In the genomic region with DNA sequence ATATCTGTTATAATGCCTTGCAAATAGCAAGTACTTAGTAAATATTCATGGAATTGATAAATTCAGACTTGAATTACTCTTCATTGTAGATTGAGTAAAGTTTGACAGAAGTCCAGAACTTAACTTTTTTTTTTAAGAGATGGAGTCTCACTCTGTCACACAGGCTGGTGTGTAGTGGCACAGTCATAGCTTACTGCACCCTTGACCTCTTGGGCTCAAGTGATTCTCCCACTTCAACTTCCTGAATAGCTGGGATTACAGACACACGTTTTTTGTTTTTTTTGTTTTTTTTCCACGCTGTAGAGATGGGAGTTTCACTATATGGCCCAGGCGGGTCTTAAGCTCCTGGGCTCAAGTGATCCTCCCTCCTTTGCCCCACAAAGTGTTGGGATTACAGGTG, we compare ENCODE assay signal across 13 cellular contexts. TPM values are rescaled to one million over a fixed set of nuclear protein-coding genes. Genes with fewer than 3 reads are reported as not detected.
DNase-seq lines count a peak whose midpoint lies in the region; ATAC-seq and TF ChIP-seq lines count a peak whose summit lies in the region.
"Had no signal": no experiment of that assay in that cellular context is flagged by ENCODE, and none has a peak within 500 bp of the region (broad histone marks: within the 10 kb centered on the region; RNA-seq: fewer than 3 reads in every experiment).

No MANE protein-coding gene starts in this region.

- no peak for TF ChIP-seq POLR2A in tibial nerve (IDR thresholded peaks at IDR 0.05)

- H3K27me3 Mint-ChIP-seq in dendritic cell treated with granulocyte-macrophage colony-stimulating factor and Interleukin-4, amounts not matched to agents 40 ng/mL and 50 ng/mL, for 4 days = no peaks in the 10 kb centered on the region
- H3K27me3 Mint-ChIP-seq: activated CD4-positive, alpha-beta T cell treated with anti-CD3 and anti-CD28 coated beads, Interleukin-2, amount 10 ng/mL, durations not matched to agents 7 days and 5 days; activated naive CD4-positive, alpha-beta T cell treated with anti-CD3 and anti-CD28 coated beads, Interleukin-2, amount 50 U/mL, for 24 hours had no signal

- no peak for TF ChIP-seq CTCF in lung (IDR thresholded peaks at IDR 0.05; ENCODE audit: control extremely low read depth, extremely low read depth)
- TF ChIP-seq CTCF in tibial nerve (IDR thresholded peaks at IDR 0.05) = no peak

- H3K36me3 ChIP-seq in lung (ENCODE audit: control insufficient read depth in 2 of 2, insufficient read depth in 2 of 2, low read length in 2 of 2) = peaks cover 0 to 4% of the 10 kb centered on the region in 2 donors
- H3K36me3 ChIP-seq in tibial nerve = peaks cover 0 to 5% (median 0%) of the 10 kb centered on the region in 3 donors

- DNase-seq in ACHN (peak; percentile 4), HT1080 (ENCODE audit: low read depth) (peak; percentile 37), lung (ENCODE audit: low spot score) (peak; percentile 58), tibial nerve (ENCODE audit: low spot score in 2 of 2) (no peak), NCI-H1930 (lab: John Stamatoyannopoulos, UW) (no peak), NCI-H187 treated with DMSO at 0.1 percent for 48 hours (lab: John Stamatoyannopoulos, UW) (no peak), GM19240 (ENCODE audit: insufficient read length, low spot score) (no peak)
- DNase-seq: activated CD4-positive, alpha-beta T cell treated with anti-CD3 and anti-CD28 coated beads, Interleukin-2, amount 10 ng/mL, durations not matched to agents 7 days and 5 days; SIG-M5; stimulated activated naive CD4-positive, alpha-beta T cell; T-helper 9 cell had no signal

- in situ Hi-C loops in ACHN (cut with HindIII; ENCODE audit: low pct_ligation_motif_present, low pct_unique_long_range_greater_than_20kb, low sequenced_read_pairs) = no loop called here

- 48 to 55% methylated on average over 3 of the region's 3 CpGs for WGBS in lung, 2 donors
- WGBS in tibial nerve, 2 donors = 46 to 53% methylated on average over 3 of the region's 3 CpGs

- H3K9me3 Mint-ChIP-seq in dendritic cell treated with granulocyte-macrophage colony-stimulating factor and Interleukin-4, amounts not matched to agents 40 ng/mL and 50 ng/mL, for 4 days = no peaks in the 10 kb centered on the region
- H3K9me3 Mint-ChIP-seq: activated CD4-positive, alpha-beta T cell treated with anti-CD3 and anti-CD28 coated beads, Interleukin-2, amount 10 ng/mL, durations not matched to agents 7 days and 5 days; activated naive CD4-positive, alpha-beta T cell treated with anti-CD3 and anti-CD28 coated beads, Interleukin-2, amount 50 U/mL, for 24 hours had no signal

- H3K9me3 ChIP-seq in lung (ENCODE audit: control insufficient read depth in 2 of 2, insufficient read depth in 1 of 2, low read length in 1 of 2) = no peaks in the 10 kb centered on the region
- no peaks in the 10 kb centered on the region for H3K9me3 ChIP-seq in tibial nerve

- intact Hi-C loops in dendritic cell treated with granulocyte-macrophage colony-stimulating factor and Interleukin-4, amounts not matched to agents 40 ng/mL and 50 ng/mL, for 4 days (cut with micrococcal nuclease) = no loop called here

- H3K27me3 ChIP-seq in lung (ENCODE audit: control insufficient read depth, insufficient read depth) (no peaks in the 10 kb centered on the region), tibial nerve (no peaks in the 10 kb centered on the region)

- H3K27ac ChIP-seq in lung (ENCODE audit: low read depth in 1 of 2, low read length in 1 of 2) = peak overlapping the region in 1 of 2 donors; percentile 45
- H3K27ac ChIP-seq in tibial nerve = peak overlapping the region in 1 of 4 donors; percentile 15

- H3K4me3 Mint-ChIP-seq in dendritic cell treated with granulocyte-macrophage colony-stimulating factor and Interleukin-4, amounts not matched to agents 40 ng/mL and 50 ng/mL, for 4 days = no peak overlapping the region
- H3K4me3 Mint-ChIP-seq: activated CD4-positive, alpha-beta T cell treated with anti-CD3 and anti-CD28 coated beads, Interleukin-2, amount 10 ng/mL, durations not matched to agents 7 days and 5 days; activated naive CD4-positive, alpha-beta T cell treated with anti-CD3 and anti-CD28 coated beads, Interleukin-2, amount 50 U/mL, for 24 hours had no signal

- no peak for TF ChIP-seq EP300 in tibial nerve (IDR thresholded peaks at IDR 0.05)

- peak overlapping the region; percentile 39 for H3K27ac Mint-ChIP-seq in dendritic cell treated with granulocyte-macrophage colony-stimulating factor and Interleukin-4, amounts not matched to agents 40 ng/mL and 50 ng/mL, for 4 days
- H3K27ac Mint-ChIP-seq: activated CD4-positive, alpha-beta T cell treated with anti-CD3 and anti-CD28 coated beads, Interleukin-2, amount 10 ng/mL, durations not matched to agents 7 days and 5 days had no signal

- peaks cover 37% of the 10 kb centered on the region for H3K36me3 Mint-ChIP-seq in dendritic cell treated with granulocyte-macrophage colony-stimulating factor and Interleukin-4, amounts not matched to agents 40 ng/mL and 50 ng/mL, for 4 days (ENCODE audit: low read depth)

- peak; percentile 73 for ATAC-seq in lung (ENCODE audit: insufficient read depth, low FRiP score)

- peaks cover 29% of the 10 kb centered on the region for H3K4me1 Mint-ChIP-seq in dendritic cell treated with granulocyte-macrophage colony-stimulating factor and Interleukin-4, amounts not matched to agents 40 ng/mL and 50 ng/mL, for 4 days (ENCODE audit: low read depth)

- H3K4me1 ChIP-seq in lung (ENCODE audit: control insufficient read depth in 2 of 2, insufficient read depth in 2 of 2, low read length in 2 of 2) (peaks cover 0 to 5% of the 10 kb centered on the region in 2 donors), tibial nerve (peaks cover 0 to 25% (median 4%) of the 10 kb centered on the region in 4 donors)

- H3K4me3 ChIP-seq in lung (no peak overlapping the region), tibial nerve (no peak overlapping the region)

RNA-seq across cellular contexts. Expression of gene UBE2K, which starts 32.1 kb away (rescaled TPM):
- total RNA-seq in HT1080 (2014; rRNA removed; shearing (Covaris generic)) = 26.9 and 102 TPM in 2 replicates
- 79.2 and 87.1 TPM in 2 replicates for polyA plus RNA-seq in HT1080 (2015; cell fraction: cytosol; rRNA removed)
- 35.0 and 35.6 TPM in 2 replicates for polyA plus RNA-seq in HT1080 (2015; cell fraction: nucleus; rRNA removed)
- 10 to 100 TPM; 35.2 to 54.6 TPM for total RNA-seq in lung
- 10 to 100 TPM; 32.1 to 34.8 TPM for polyA plus RNA-seq in lung
- 10 to 100 TPM; 19.0 to 28.0 (median 24.5) TPM for total RNA-seq in tibial nerve

Comparison
In these comparisons a context has a peak if more than half of its experiments do, and no peak if none do; other contexts are left out.
1. DNase-seq: peak in ACHN (single experiment), HT1080 (single experiment) and lung (single experiment); none in tibial nerve (0 of 2), NCI-H1930 (0 of 2), NCI-H187 treated with DMSO at 0.1 percent for 48 hours (single experiment) and GM19240 (single experiment).